18 cellular contexts compared by ENCODE assay signal in the genomic region with DNA sequence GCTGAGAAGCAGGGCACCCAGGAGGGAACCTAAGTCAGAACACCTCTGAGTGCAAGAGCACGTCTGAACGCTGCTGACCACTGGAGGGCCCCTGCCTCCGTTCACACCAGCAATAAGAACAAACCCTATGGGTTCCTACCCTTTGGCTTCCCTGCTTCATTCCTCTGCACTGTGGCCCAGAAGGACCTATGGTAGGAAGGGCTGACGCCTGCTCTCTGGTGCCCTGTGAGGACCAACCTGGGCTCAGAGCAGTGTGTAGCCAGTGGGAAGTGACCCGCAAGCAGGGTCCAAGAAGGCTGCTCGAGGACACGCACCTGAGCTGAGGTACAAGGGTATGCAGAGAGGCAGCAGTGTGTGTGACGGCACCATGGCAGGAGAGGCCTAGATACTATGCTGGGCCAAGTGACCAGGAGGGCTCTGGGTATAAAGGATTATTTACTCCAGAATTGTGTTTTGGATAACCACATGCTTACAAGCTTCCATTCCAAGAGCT.
DNase-seq lines count a peak whose midpoint lies in the region; ATAC-seq and TF ChIP-seq lines count a peak whose summit lies in the region.
"Had no signal": no experiment of that assay in that cellular context is flagged by ENCODE, and none has a peak within 500 bp of the region (broad histone marks: within the 10 kb centered on the region; RNA-seq: fewer than 3 reads in every experiment).

No MANE protein-coding gene starts in this region.

- H3K56ac ChIP-seq in IMR-90 (ENCODE audit: extremely low read depth, insufficient read depth, low read length), result no peak overlapping the region

- no peak overlapping the region for H3K4me3 Mint-ChIP-seq in effector memory CD8-positive, alpha-beta T cell
- H3K4me3 Mint-ChIP-seq: CD4-positive, alpha-beta memory T cell had no signal

- H3K27ac Mint-ChIP-seq in effector memory CD8-positive, alpha-beta T cell, result peak overlapping the region; percentile 11 to 20

- H3K23ac ChIP-seq in IMR-90 (ENCODE audit: low read depth, low read length), result no peak overlapping the region

- no peak for TF ChIP-seq POLR2A in IMR-90 (IDR thresholded peaks at IDR 0.05; ENCODE audit: low read depth, low read length)

- DNase-seq in AG20443 (ENCODE audit: low spot score) (peak; percentile 3), IMR-90 (no peak), Kasumi-1 (lab: John Stamatoyannopoulos, UW) (no peak)
- no peak for DNase-seq in effector memory CD8-positive, alpha-beta T cell
- DNase-seq: BE2C; CD4-positive, alpha-beta memory T cell; DMS79 treated with DMSO at 0.1 percent for 48 hours; GDM1; MV-4-11; NCI-H1417 treated with DMSO at 0.1 percent for 48 hours; NCI-H2029; NCI-H2171 treated with DMSO at 0.1 percent for 48 hours; NCI-H774; Right ventricle myocardium superior had no signal

- ATAC-seq in IMR-90 (ENCODE audit: low read depth) (no peak), HG02981 (IDR thresholded peaks at IDR 0.05; ENCODE audit: unreplicated experiment) (no peak), GM18909 (IDR thresholded peaks at IDR 0.05; ENCODE audit: poor library complexity, unreplicated experiment) (no peak)
- no peak for ATAC-seq in effector memory CD8-positive, alpha-beta T cell (replicated peaks)

- H3K4me1 ChIP-seq in IMR-90 (ENCODE audit: control insufficient read depth, insufficient read depth, low read length), result peaks cover 10% of the 10 kb centered on the region
- peaks cover 27 to 33% of the 10 kb centered on the region in 2 experiments for H3K4me1 ChIP-seq in neutrophil (ENCODE audit: control insufficient read depth in 1 of 2, insufficient read depth in 1 of 2, low read depth in 1 of 2, low read length in 1 of 2)
- H3K4me1 ChIP-seq: BE2C had no signal

- H3K79me1 ChIP-seq in IMR-90 (ENCODE audit: low read depth in 1 of 2, low read length in 2 of 2), result peaks cover 0 to 5% of the 10 kb centered on the region in 2 experiments; a peak in 1 of 4 replicates

- no TSS peak for BruUV-seq in IMR-90 (replicated peaks; lab: Mats Ljungman, UMichigan)

- peaks cover 0 to 3% of the 10 kb centered on the region in 2 donors for H3K4me1 Mint-ChIP-seq in effector memory CD8-positive, alpha-beta T cell (ENCODE audit: low read depth in 2 of 2)
- H3K4me1 Mint-ChIP-seq: CD4-positive, alpha-beta memory T cell had no signal

- no peak overlapping the region for H2BK5ac ChIP-seq in IMR-90 (ENCODE audit: low read depth, low read length, poor library complexity, severe bottlenecking)

- H3K4me2 ChIP-seq in IMR-90 (ENCODE audit: low read depth, low read length), result no peak overlapping the region

- in situ Hi-C loops in IMR-90 (cut with MboI; ENCODE audit: low sequenced_read_pairs), result loop anchor here (25.0 kb wide), 1 partner anchor 398 kb away; no protein-coding TSS in a partner anchor

- H4K5ac ChIP-seq in IMR-90 (ENCODE audit: low read depth, low read length), result no peak overlapping the region

- CTCF ChIA-PET in IMR-90 (lab: Yijun Ruan, JAX), result no interaction called here

- H3K4ac ChIP-seq in IMR-90 (ENCODE audit: low read depth, low read length), result no peak overlapping the region

- POLR2A ChIA-PET in IMR-90 (lab: Charles Lee; ENCODE audit: unreplicated experiment), result no interaction called here

- intact Hi-C loops in IMR-90 (cut with micrococcal nuclease), result no loop called here

- H3K36me3 ChIP-seq in IMR-90 (ENCODE audit: control insufficient read depth, insufficient read depth, low read length) (peaks cover 52% of the 10 kb centered on the region), neutrophil (peaks cover 85% of the 10 kb centered on the region)

- no peak overlapping the region for H2AK5ac ChIP-seq in IMR-90 (ENCODE audit: low read depth, low read length)

- peaks cover 8% of the 10 kb centered on the region for H4K20me1 ChIP-seq in IMR-90 (ENCODE audit: insufficient read depth, low read length)

- no peaks in the 10 kb centered on the region for H3K27me3 ChIP-seq in IMR-90 (ENCODE audit: control insufficient read depth, insufficient read depth, low read length)
- no peaks in the 10 kb centered on the region for H3K27me3 ChIP-seq in neutrophil
- H3K27me3 ChIP-seq: BE2C, Peyer's patch had no signal

- 100% methylated on average over 2 of the region's 8 CpGs; no CpG with 5 or more reads in 1 of the 2 experiments for WGBS in IMR-90 (ENCODE audit: extremely low coverage in 2 of 2, insufficient read length in 1 of 2), 2 experiments

- H4K91ac ChIP-seq in IMR-90 (ENCODE audit: insufficient read depth, low read depth, low read length), result no peak overlapping the region

- no peak overlapping the region for H3K9ac ChIP-seq in IMR-90 (ENCODE audit: low read depth, low read length)

- no peak overlapping the region for H2BK120ac ChIP-seq in IMR-90 (ENCODE audit: low read depth, low read length)

- peaks cover 68% of the 10 kb centered on the region for H3K36me3 Mint-ChIP-seq in effector memory CD8-positive, alpha-beta T cell (ENCODE audit: insufficient read depth)

- H3K9me1 ChIP-seq in IMR-90 (ENCODE audit: insufficient read depth, low read length), result peaks cover 21% of the 10 kb centered on the region; the same call in 1 of the 2 replicates

- no peak overlapping the region for H3K18ac ChIP-seq in IMR-90 (ENCODE audit: low read depth, low read length)

- H2AK9ac ChIP-seq in IMR-90 (replicated peaks; ENCODE audit: low read depth, low read length, poor library complexity), result peak overlapping the region; percentile 19

- H4K8ac ChIP-seq in IMR-90 (ENCODE audit: low read depth in 2 of 2, low read length in 2 of 2), result no peak overlapping the region

- H3K4me3 ChIP-seq in IMR-90 (ENCODE audit: insufficient read depth, low read depth, low read length) (no peak overlapping the region), neutrophil (ENCODE audit: low read depth in 1 of 2, low read length in 1 of 2) (no peak overlapping the region)
- H3K4me3 ChIP-seq: Peyer's patch had no signal

- TF ChIP-seq CTCF in IMR-90 (conservative IDR thresholded peaks at IDR 0.05; ENCODE audit: low read depth, low read length) (no peak), neutrophil (IDR thresholded peaks at IDR 0.05) (no peak)

- no peaks in the 10 kb centered on the region for H3K27me3 Mint-ChIP-seq in effector memory CD8-positive, alpha-beta T cell
- H3K27me3 Mint-ChIP-seq: CD4-positive, alpha-beta memory T cell had no signal

- H3K9me3 Mint-ChIP-seq in effector memory CD8-positive, alpha-beta T cell, result no peaks in the 10 kb centered on the region
- H3K9me3 Mint-ChIP-seq: CD4-positive, alpha-beta memory T cell had no signal

- dilution Hi-C loops in IMR-90 (cut with HindIII; ENCODE audit: low sequenced_read_pairs, unreplicated experiment), result no loop called here

- no peak overlapping the region for H2BK20ac ChIP-seq in IMR-90 (ENCODE audit: low read depth, low read length)

- no peaks in the 10 kb centered on the region for H3K9me3 ChIP-seq in IMR-90 (ENCODE audit: control insufficient read depth, insufficient read depth, low read length)
- no peaks in the 10 kb centered on the region for H3K9me3 ChIP-seq in neutrophil
- H3K9me3 ChIP-seq: BE2C, Peyer's patch had no signal

- no peak overlapping the region for H2BK15ac ChIP-seq in IMR-90 (ENCODE audit: low read depth, low read length)

- H3K14ac ChIP-seq in IMR-90 (replicated peaks; ENCODE audit: low read depth, low read length), result no peak overlapping the region

- no peak overlapping the region for H2AFZ ChIP-seq in IMR-90 (replicated peaks; ENCODE audit: low read length, poor library complexity)

- H3K27ac ChIP-seq in IMR-90 (ENCODE audit: insufficient read depth, low read length), result no peak overlapping the region
- peak overlapping the region; percentile 77 for H3K27ac ChIP-seq in neutrophil

- TF ChIP-seq RAD21 in IMR-90 (IDR thresholded peaks at IDR 0.05; ENCODE audit: low read length), result no peak

TF ChIP-seq in IMR-90, 13 proteins besides CTCF, POLR2A, EP300 and RAD21:
- TF ChIP-seq RCOR1 (IDR thresholded peaks at IDR 0.05; ENCODE audit: insufficient replicate concordance, low read length) (no peak), CEBPB (IDR thresholded peaks at IDR 0.05; ENCODE audit: low read depth, low read length) (no peak), CHD1 (IDR thresholded peaks at IDR 0.05; ENCODE audit: low read depth, low read length) (no peak), MAFK (IDR thresholded peaks at IDR 0.05; ENCODE audit: low read depth, low read length) (no peak), BHLHE40 (IDR thresholded peaks at IDR 0.05; ENCODE audit: low read depth, low read length) (no peak), NFE2L2 (IDR thresholded peaks at IDR 0.05; ENCODE audit: low read depth, low read length) (no peak)
